Comparison of ENCODE assay signal across 8 cellular contexts in the genomic region with DNA sequence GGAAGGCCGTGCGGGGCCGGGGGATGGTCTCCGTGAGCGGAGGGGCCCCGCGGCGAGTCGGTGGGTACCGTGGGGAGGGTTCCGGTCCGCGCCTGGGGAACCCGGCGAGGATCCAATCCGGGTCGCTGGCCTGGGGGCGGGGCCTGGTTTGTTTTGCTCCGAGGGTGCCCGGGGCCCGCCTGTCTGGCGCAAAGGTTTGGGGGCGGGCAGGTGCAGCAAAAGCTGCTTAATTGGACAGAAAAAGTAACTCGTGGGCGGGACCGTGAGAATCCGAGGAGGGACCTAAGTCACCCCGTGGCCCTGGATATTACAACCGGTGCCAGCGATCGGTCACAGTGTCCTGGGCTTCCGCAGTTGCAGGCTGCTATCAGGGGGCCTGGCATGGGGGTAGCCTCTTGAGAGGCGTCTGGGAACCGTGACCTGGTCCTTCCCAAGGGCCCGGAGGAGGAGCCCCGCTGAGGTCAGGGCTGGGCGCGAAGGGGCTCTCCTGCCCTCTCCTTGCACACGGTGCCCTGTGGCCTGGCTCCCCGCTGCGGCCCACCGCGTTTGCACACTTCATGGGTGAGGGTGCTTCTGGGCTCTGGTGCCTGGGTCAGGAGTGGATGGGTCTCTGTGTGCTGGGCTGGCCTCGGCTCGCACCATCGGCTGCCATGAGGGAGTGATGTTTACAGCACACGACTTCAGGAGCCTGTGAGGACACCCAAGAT. TPM values are rescaled to one million over a fixed set of nuclear protein-coding genes. Genes with fewer than 3 reads are reported as not detected.
DNase-seq lines count a peak whose midpoint lies in the region; ATAC-seq, FAIRE-seq and TF ChIP-seq lines count a peak whose summit lies in the region.

No MANE protein-coding gene starts in this region.

- no peak for FAIRE-seq in H54 (lab: Jason Lieb, UNC)

- ATAC-seq in Right ventricle myocardium superior (ENCODE audit: poor library complexity), result peak; percentile 72

- peak overlapping the region; percentile 20; the same call in 1 of the 2 replicates for H2AFZ ChIP-seq in Loucy (ENCODE audit: low read length)
- peak overlapping the region; percentile 51 for H2AFZ ChIP-seq in parathyroid adenoma

- intact Hi-C loops in Right ventricle myocardium superior (cut with DNase I) (no loop called here), tibial artery (cut with DNase I; ENCODE audit: low total_unique reads) (no loop called here)

- DNase-seq in ELR (ENCODE audit: low read depth), result peak; percentile 91
- peak; percentile 77 for DNase-seq in H54 (ENCODE audit: insufficient read length, low spot score)
- peak; percentile 64 for DNase-seq in SKM-1 (lab: John Stamatoyannopoulos, UW; ENCODE audit: unreplicated experiment)
- peak; percentile 94 for DNase-seq in Right ventricle myocardium superior
- peak; percentile 93 to 97 for DNase-seq in tibial artery

- no peaks in the 10 kb centered on the region for H3K27me3 Mint-ChIP-seq in activated naive CD4-positive, alpha-beta T cell treated with anti-CD3 and anti-CD28 coated beads, Interleukin-2, amount 50 U/mL, for 24 hours

- H3K27ac ChIP-seq in parathyroid adenoma (peak overlapping the region; percentile 75), tibial artery (peak overlapping the region; percentile 97 to 100)

- peaks cover 4% of the 10 kb centered on the region for H3K4me1 Mint-ChIP-seq in activated naive CD4-positive, alpha-beta T cell treated with anti-CD3 and anti-CD28 coated beads, Interleukin-2, amount 50 U/mL, for 24 hours

- peaks cover 27% of the 10 kb centered on the region for H4K20me1 ChIP-seq in Loucy (ENCODE audit: insufficient read depth, low read length, poor library complexity, severe bottlenecking)

- no peaks in the 10 kb centered on the region for H3K27me3 ChIP-seq in Loucy (ENCODE audit: insufficient read depth, low read length, poor library complexity, severe bottlenecking)
- no peaks in the 10 kb centered on the region for H3K27me3 ChIP-seq in parathyroid adenoma (ENCODE audit: control insufficient read depth, insufficient read depth, low read length)
- peaks cover 0 to 12% of the 10 kb centered on the region in 2 donors for H3K27me3 ChIP-seq in tibial artery

- peak overlapping the region; percentile 81 for H3K9ac ChIP-seq in Loucy (ENCODE audit: low read depth, low read length, poor library complexity, severe bottlenecking)
- no peak overlapping the region for H3K9ac ChIP-seq in parathyroid adenoma

- H3K9me3 ChIP-seq in Loucy (ENCODE audit: insufficient read depth, low read depth, low read length), result no peaks in the 10 kb centered on the region
- H3K9me3 ChIP-seq in parathyroid adenoma (ENCODE audit: control insufficient read depth, low read length), result no peaks in the 10 kb centered on the region
- no peaks in the 10 kb centered on the region for H3K9me3 ChIP-seq in tibial artery

- peak overlapping the region; percentile 97 for H3K4me2 ChIP-seq in Loucy (ENCODE audit: low read depth, low read length, poor library complexity, severe bottlenecking)
- peak overlapping the region; percentile 81 for H3K4me2 ChIP-seq in parathyroid adenoma (ENCODE audit: low read length)

- TF ChIP-seq CTCF in Loucy (conservative IDR thresholded peaks at IDR 0.05; ENCODE audit: low read length) (no peak), parathyroid adenoma (IDR thresholded peaks at IDR 0.05) (no peak), tibial artery (IDR thresholded peaks at IDR 0.05) (no peak)

- no peaks in the 10 kb centered on the region for H3K9me2 ChIP-seq in Loucy (replicated peaks; ENCODE audit: low read depth, low read length)

- no peaks in the 10 kb centered on the region for H3K36me3 Mint-ChIP-seq in activated naive CD4-positive, alpha-beta T cell treated with anti-CD3 and anti-CD28 coated beads, Interleukin-2, amount 50 U/mL, for 24 hours

- peak; percentile 42 for TF ChIP-seq POLR2A in H54 (IDR thresholded peaks at IDR 0.05; ENCODE audit: low read depth, low read length)

- peak overlapping the region; percentile 89 for H3K4me3 ChIP-seq in Loucy (ENCODE audit: low read length, poor library complexity, severe bottlenecking)
- peak overlapping the region; percentile 79 for H3K4me3 ChIP-seq in parathyroid adenoma (ENCODE audit: low read depth, low read length)
- peak overlapping the region; percentile 88 to 97 for H3K4me3 ChIP-seq in tibial artery

- peak overlapping the region; percentile 76 for H3K27ac Mint-ChIP-seq in activated naive CD4-positive, alpha-beta T cell treated with anti-CD3 and anti-CD28 coated beads, Interleukin-2, amount 50 U/mL, for 24 hours

- H3F3A ChIP-seq in Loucy (ENCODE audit: low read depth), result no peaks in the 10 kb centered on the region

- peaks cover 14% of the 10 kb centered on the region for H3K4me1 ChIP-seq in Loucy (ENCODE audit: insufficient read depth, low read length, poor library complexity, severe bottlenecking)
- peaks cover 5% of the 10 kb centered on the region for H3K4me1 ChIP-seq in parathyroid adenoma
- H3K4me1 ChIP-seq in tibial artery, result peaks cover 5 to 55% (median 28%) of the 10 kb centered on the region in 4 donors

- no peaks in the 10 kb centered on the region for H3K9me3 Mint-ChIP-seq in activated naive CD4-positive, alpha-beta T cell treated with anti-CD3 and anti-CD28 coated beads, Interleukin-2, amount 50 U/mL, for 24 hours

- H3K4me3 Mint-ChIP-seq in activated naive CD4-positive, alpha-beta T cell treated with anti-CD3 and anti-CD28 coated beads, Interleukin-2, amount 50 U/mL, for 24 hours, result peak overlapping the region; percentile 86

- H3K79me2 ChIP-seq in Loucy (ENCODE audit: insufficient read depth, low read length), result peaks cover 24% of the 10 kb centered on the region
- peaks cover 2% of the 10 kb centered on the region for H3K79me2 ChIP-seq in parathyroid adenoma

- no peaks in the 10 kb centered on the region for H3K36me3 ChIP-seq in Loucy (ENCODE audit: insufficient read depth, low read length)
- H3K36me3 ChIP-seq in parathyroid adenoma (ENCODE audit: control insufficient read depth, insufficient read depth, low read length), result no peaks in the 10 kb centered on the region
- peaks cover 35 to 40% (median 38%) of the 10 kb centered on the region in 3 donors for H3K36me3 ChIP-seq in tibial artery

RNA-seq across cellular contexts. Expression of gene PNPLA2, which starts 1.4 kb away (rescaled TPM):
- total RNA-seq in Right ventricle myocardium superior, result 346 TPM

RNA-seq across cellular contexts. Expression of gene CRACR2B, which starts 7.6 kb away (rescaled TPM):
- 18.9 TPM for total RNA-seq in Right ventricle myocardium superior

RNA-seq across cellular contexts. Expression of gene RPLP2, which starts 10.3 kb away (rescaled TPM):
- total RNA-seq in Right ventricle myocardium superior, result 982 TPM

RNA-seq across cellular contexts. Expression of gene CD151, which starts 12.7 kb away (rescaled TPM):
- 405 TPM for total RNA-seq in Right ventricle myocardium superior

RNA-seq across cellular contexts. Expression of gene PIDD1, which starts 15.1 kb away (rescaled TPM):
- total RNA-seq in Right ventricle myocardium superior, result 7.3 TPM

Comparison
In these comparisons a context has a peak if more than half of its experiments do, and no peak if none do; other contexts are left out.
1. Peak in every context shown above with its lines: DNase-seq, ATAC-seq, H3K4me3 ChIP-seq and H3K27ac ChIP-seq.